In the genomic region with DNA sequence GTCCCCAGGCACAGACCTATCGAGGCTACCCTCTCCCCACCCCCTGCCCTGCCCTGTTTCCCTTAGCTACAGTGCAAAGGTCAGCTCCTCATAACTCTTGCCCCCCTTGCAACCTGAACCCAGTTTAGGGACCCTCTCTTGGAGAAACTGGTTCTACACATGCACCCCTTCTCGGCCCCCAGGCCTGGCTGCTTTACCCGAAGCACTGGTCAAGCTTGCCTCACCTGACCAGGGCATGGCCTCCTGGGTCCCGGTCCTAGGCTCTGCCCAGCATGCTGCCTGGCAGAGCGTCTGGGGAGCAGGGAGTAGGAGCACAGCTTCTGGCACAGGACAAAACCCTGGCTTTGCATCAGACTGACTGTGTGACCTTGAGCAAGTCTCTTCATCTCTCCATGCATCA, we compare ENCODE assay signal across 11 cellular contexts. TPM values are rescaled to one million over a fixed set of nuclear protein-coding genes. Genes with fewer than 3 reads are reported as not detected.
DNase-seq lines count a peak whose midpoint lies in the region; ATAC-seq and TF ChIP-seq lines count a peak whose summit lies in the region.
"Had no signal": no experiment of that assay in that cellular context is flagged by ENCODE, and none has a peak within 500 bp of the region (broad histone marks: within the 10 kb centered on the region; RNA-seq: fewer than 3 reads in every experiment).

No MANE protein-coding gene starts in this region.

- ATAC-seq in GM19395 (IDR thresholded peaks at IDR 0.05; ENCODE audit: unreplicated experiment), result peak; percentile 15
- ATAC-seq in HG02943 (IDR thresholded peaks at IDR 0.05; ENCODE audit: low read depth, unreplicated experiment), result peak; percentile 16
- ATAC-seq in RWPE2 (ENCODE audit: low read depth), result peak; percentile 18
- ATAC-seq in right cardiac atrium, result no peak
- no peak for ATAC-seq in psoas muscle
- ATAC-seq: Right ventricle myocardium inferior had no signal

- peak overlapping the region; percentile 39 for H4K91ac ChIP-seq in mesenchymal stem cell (ENCODE audit: low read length)

- CTCF ChIA-PET in CD4-positive, alpha-beta memory T cell (lab: Charles Lee; ENCODE audit: partially characterized antibody), result interaction anchor here (0.6 to 1.2 kb wide), 2 partner anchors 12 to 777 kb away, joined by 3 to 4 read pairs; no protein-coding TSS in a partner anchor

- POLR2A ChIA-PET in CD4-positive, alpha-beta memory T cell (lab: Charles Lee; ENCODE audit: partially characterized antibody), result no interaction called here

- no peak overlapping the region for H2BK5ac ChIP-seq in mesenchymal stem cell (ENCODE audit: low read depth, low read length, poor library complexity, severe bottlenecking)

- H3K4me3 ChIP-seq in RWPE2 (ENCODE audit: severe bottlenecking) (no peak overlapping the region), mesenchymal stem cell (ENCODE audit: insufficient read depth in 1 of 2, low read depth in 1 of 2, low read length in 2 of 2) (no peak overlapping the region), right cardiac atrium (ENCODE audit: low read length) (no peak overlapping the region), psoas muscle (no peak overlapping the region)
- H3K4me3 ChIP-seq in CD4-positive, alpha-beta memory T cell (ENCODE audit: low read length in 2 of 2), result no peak overlapping the region
- H3K4me3 ChIP-seq: SK-N-MC had no signal

- H3K27ac ChIP-seq in RWPE2 (ENCODE audit: poor library complexity, severe bottlenecking) (no peak overlapping the region), mesenchymal stem cell (ENCODE audit: low read length, poor library complexity, severe bottlenecking) (no peak overlapping the region), right cardiac atrium (ENCODE audit: low read length) (no peak overlapping the region), psoas muscle (no peak overlapping the region)
- H3K27ac ChIP-seq in CD4-positive, alpha-beta memory T cell (ENCODE audit: low read depth, low read length), result no peak overlapping the region
- H3K27ac ChIP-seq: SK-N-MC had no signal

- H3K36me3 Mint-ChIP-seq in CD4-positive, alpha-beta memory T cell, result no peaks in the 10 kb centered on the region
- H3K36me3 Mint-ChIP-seq: CD8-positive, alpha-beta memory T cell had no signal

- intact Hi-C loops in CD4-positive, alpha-beta memory T cell (cut with micrococcal nuclease), result no loop called here
- intact Hi-C loops in right cardiac atrium (cut with DNase I), result no loop called here
- intact Hi-C loops in psoas muscle (cut with DNase I), result no loop called here

- peak overlapping the region in 1 of 2 experiments; percentile 32 for H3K14ac ChIP-seq in mesenchymal stem cell (ENCODE audit: low read length in 2 of 2)

- no peak overlapping the region for H3K4me2 ChIP-seq in mesenchymal stem cell (ENCODE audit: low read length, poor library complexity, severe bottlenecking)

- DNase-seq in RWPE2 (ENCODE audit: low spot score) (no peak), mesenchymal stem cell (no peak), right cardiac atrium (no peak), psoas muscle (no peak)
- no peak for DNase-seq in CD4-positive, alpha-beta memory T cell
- DNase-seq: NCI-H2029 treated with DMSO at 0.1 percent for 48 hours had no signal

- H3K4me1 ChIP-seq in RWPE2 (ENCODE audit: insufficient read depth, poor library complexity, severe bottlenecking) (no peaks in the 10 kb centered on the region), mesenchymal stem cell (ENCODE audit: control insufficient read depth, insufficient read depth, low read depth, low read length) (peaks cover 6% of the 10 kb centered on the region), right cardiac atrium (ENCODE audit: control insufficient read depth, insufficient read depth, low read length) (no peaks in the 10 kb centered on the region), psoas muscle (no peaks in the 10 kb centered on the region)
- H3K4me1 ChIP-seq in CD4-positive, alpha-beta memory T cell (ENCODE audit: insufficient read depth, low read length), result no peaks in the 10 kb centered on the region

- no peak overlapping the region for H3K4me3 Mint-ChIP-seq in CD4-positive, alpha-beta memory T cell
- H3K4me3 Mint-ChIP-seq: CD8-positive, alpha-beta memory T cell had no signal

- H3K79me1 ChIP-seq in mesenchymal stem cell (replicated peaks; ENCODE audit: low read length, poor library complexity, severe bottlenecking), result no peaks in the 10 kb centered on the region

- H3K4ac ChIP-seq in mesenchymal stem cell (ENCODE audit: low read depth in 1 of 2, low read length in 2 of 2), result no peak overlapping the region

- H3K27ac Mint-ChIP-seq in CD4-positive, alpha-beta memory T cell, result no peak overlapping the region

- H3K9me3 Mint-ChIP-seq in CD4-positive, alpha-beta memory T cell, result no peaks in the 10 kb centered on the region
- H3K9me3 Mint-ChIP-seq: CD8-positive, alpha-beta memory T cell had no signal

- WGBS in mesenchymal stem cell, result 76% methylated on average over 5 of the region's 5 CpGs
- 80% methylated on average over 5 of the region's 5 CpGs for WGBS in right cardiac atrium
- whole genome bisulfite sequencing in psoas muscle, 3 donors, result 71 to 86% (median 85%) methylated on average over 4 to 5 of the region's 5 CpGs

- H4K8ac ChIP-seq in mesenchymal stem cell (ENCODE audit: low read length), result no peak overlapping the region

- no peak overlapping the region for H3K18ac ChIP-seq in mesenchymal stem cell (ENCODE audit: low read depth in 1 of 2, low read length in 2 of 2)

- H3K27me3 Mint-ChIP-seq in CD4-positive, alpha-beta memory T cell, result no peaks in the 10 kb centered on the region

- H2AFZ ChIP-seq in mesenchymal stem cell (ENCODE audit: low read depth, low read length), result no peak overlapping the region

- no peaks in the 10 kb centered on the region for H3K9me3 ChIP-seq in RWPE2 (ENCODE audit: severe bottlenecking)
- H3K9me3 ChIP-seq in mesenchymal stem cell (ENCODE audit: control insufficient read depth, low read length), result no peaks in the 10 kb centered on the region
- no peaks in the 10 kb centered on the region for H3K9me3 ChIP-seq in CD4-positive, alpha-beta memory T cell (ENCODE audit: control insufficient read depth in 1 of 2, low read length in 2 of 2)
- no peaks in the 10 kb centered on the region for H3K9me3 ChIP-seq in right cardiac atrium (ENCODE audit: control insufficient read depth, low read length)
- H3K9me3 ChIP-seq in psoas muscle, result no peaks in the 10 kb centered on the region

- no peak overlapping the region for H3K9ac ChIP-seq in mesenchymal stem cell (ENCODE audit: low read length)

- no peak overlapping the region for H2BK120ac ChIP-seq in mesenchymal stem cell (ENCODE audit: low read depth, low read length)

- no peaks in the 10 kb centered on the region for H3K27me3 ChIP-seq in RWPE2 (ENCODE audit: insufficient read depth, poor library complexity, severe bottlenecking)
- H3K27me3 ChIP-seq in mesenchymal stem cell (ENCODE audit: control insufficient read depth in 1 of 2, insufficient read depth in 1 of 2, low read length in 2 of 2), result peaks cover 0 to 69% of the 10 kb centered on the region in 2 experiments
- no peaks in the 10 kb centered on the region for H3K27me3 ChIP-seq in CD4-positive, alpha-beta memory T cell (ENCODE audit: insufficient read depth, low read length)
- H3K27me3 ChIP-seq in right cardiac atrium (ENCODE audit: control insufficient read depth, insufficient read depth), result no peaks in the 10 kb centered on the region
- H3K27me3 ChIP-seq in psoas muscle (ENCODE audit: insufficient read depth in 3 of 3, low read length in 2 of 3), result peaks cover 0 to 20% (median 0%) of the 10 kb centered on the region in 3 donors

- no peaks in the 10 kb centered on the region for H3K36me3 ChIP-seq in RWPE2 (ENCODE audit: low read depth)
- H3K36me3 ChIP-seq in mesenchymal stem cell (ENCODE audit: control insufficient read depth in 1 of 2, insufficient read depth in 2 of 2, low read depth in 1 of 2, low read length in 2 of 2), result peaks cover 0 to 20% of the 10 kb centered on the region in 2 experiments
- H3K36me3 ChIP-seq in CD4-positive, alpha-beta memory T cell (ENCODE audit: insufficient read depth, low read length), result no peaks in the 10 kb centered on the region
- no peaks in the 10 kb centered on the region for H3K36me3 ChIP-seq in psoas muscle (ENCODE audit: insufficient read depth in 1 of 2, low read depth in 1 of 2)

- TF ChIP-seq CTCF in RWPE2 (IDR thresholded peaks at IDR 0.05; ENCODE audit: poor library complexity, severe bottlenecking) (no peak), psoas muscle (IDR thresholded peaks at IDR 0.05) (no peak)

- no peak overlapping the region for H2BK15ac ChIP-seq in mesenchymal stem cell (ENCODE audit: low read depth, poor library complexity, severe bottlenecking)

- no peak overlapping the region for H2AK5ac ChIP-seq in mesenchymal stem cell (ENCODE audit: low read length, severe bottlenecking)

- no peak overlapping the region for H2BK12ac ChIP-seq in mesenchymal stem cell (ENCODE audit: low read length in 2 of 2)

- H3K4me1 Mint-ChIP-seq in CD4-positive, alpha-beta memory T cell, result peaks cover 0 to 6% (median 2%) of the 10 kb centered on the region in 4 donors

- H3K23ac ChIP-seq in mesenchymal stem cell (ENCODE audit: low read length in 2 of 2), result no peak overlapping the region

RNA-seq across cellular contexts. Expression of a gene that starts 28.0 kb away (rescaled TPM):
- polyA plus RNA-seq in mesenchymal stem cell (2013, experiment 1 of 2), result 1.9 TPM
- polyA plus RNA-seq in mesenchymal stem cell (2013, experiment 2 of 2), result 1.7 TPM
- total RNA-seq in CD4-positive, alpha-beta memory T cell, result 1 to 10 TPM; 2.0 to 2.2 TPM
- 1 to 10 TPM; 2.7 to 2.9 TPM for polyA plus RNA-seq in CD4-positive, alpha-beta memory T cell
- 1 to 10 TPM; 1.4 to 2.4 (median 1.4) TPM for total RNA-seq in right cardiac atrium
- polyA plus RNA-seq in right cardiac atrium, result 0.86 TPM
- 1 to 10 TPM; 1.3 to 1.5 (median 1.4) TPM for total RNA-seq in psoas muscle
- 1 to 10 TPM in 1 of 3 donors, under 1 TPM in 2; 0.79 to 1.1 (median 0.79) TPM for polyA plus RNA-seq in psoas muscle

Comparison
In these comparisons a context has a peak if more than half of its experiments do, and no peak if none do; other contexts are left out.
1. ATAC-seq: peak in GM19395 (single experiment), HG02943 (single experiment) and RWPE2 (single experiment); none in right cardiac atrium (0 of 2) and psoas muscle (0 of 4).